In genomic region chr6:11183761-11184362, GRCh38 we compare ENCODE assay signal across 17 cellular contexts. TPM values are rescaled to one million over a fixed set of nuclear protein-coding genes. Genes with fewer than 3 reads are reported as not detected.
DNase-seq lines count a peak whose midpoint lies in the region; ATAC-seq, FAIRE-seq and TF ChIP-seq lines count a peak whose summit lies in the region.
"Had no signal": no experiment of that assay in that cellular context is flagged by ENCODE, and none has a peak within 500 bp of the region (broad histone marks: within the 10 kb centered on the region; RNA-seq: fewer than 3 reads in every experiment).

No MANE protein-coding gene starts in this region.

- H3K27ac ChIP-seq in A549 (peak overlapping the region in 1 of 2 experiments; percentile 50; a peak in 3 of 6 replicates), ovary (no peak overlapping the region)
- H3K27ac ChIP-seq: C4-2B had no signal

- peak overlapping the region; percentile 38 to 46 for H3K27ac Mint-ChIP-seq in natural killer cell treated with Interleukin-12 subunit alpha and Interleukin-12 subunit beta and Interleukin-15 and Interleukin-18, amount 100 ng/mL, for 72 hours
- H3K27ac Mint-ChIP-seq: CD4-positive, alpha-beta T cell; H9 had no signal

- no peak overlapping the region for H3K4me3 ChIP-seq in A549
- H3K4me3 ChIP-seq in bronchial epithelial cell (ENCODE audit: low read depth, low read length): no peak overlapping the region
- no peak overlapping the region for H3K4me3 ChIP-seq in ovary

- CTCF ChIA-PET in A549 (lab: Yijun Ruan, JAX): interaction anchor here (4.1 kb wide), 1 partner anchor 312 kb away, joined by 16 read pairs; no protein-coding TSS in a partner anchor

- TF ChIP-seq CTCF in A549 (IDR thresholded peaks at IDR 0.05) (no peak), bronchial epithelial cell (IDR thresholded peaks at IDR 0.05; ENCODE audit: insufficient read depth, low read length, severe bottlenecking) (no peak), ovary (IDR thresholded peaks at IDR 0.05) (no peak)

- H3K9me3 ChIP-seq in A549 (peaks cover 7% of the 10 kb centered on the region; the same call in 2 of the 3 replicates), ovary (peaks cover 0 to 4% of the 10 kb centered on the region in 2 donors)

- peaks cover 56% of the 10 kb centered on the region for H3K36me3 Mint-ChIP-seq in natural killer cell treated with Interleukin-12 subunit alpha and Interleukin-12 subunit beta and Interleukin-15 and Interleukin-18, amount 100 ng/mL, for 72 hours

- FAIRE-seq in A549 (lab: Jason Lieb, UNC) (no peak), GM18507 (lab: Jason Lieb, UNC) (peak; percentile 12), bronchial epithelial cell (lab: Jason Lieb, UNC) (peak; percentile 84)
- FAIRE-seq: D721Med, H1 had no signal

- H3K27me3 ChIP-seq in bronchial epithelial cell (ENCODE audit: control insufficient read depth, insufficient read depth, low read length): no peaks in the 10 kb centered on the region
- no peaks in the 10 kb centered on the region for H3K27me3 ChIP-seq in ovary

- ATAC-seq in A549 (peak in 1 of 2 experiments; percentile 2; a peak in 1 of 6 replicates), HG03565 (IDR thresholded peaks at IDR 0.05; ENCODE audit: unreplicated experiment) (no peak)
- no peak for ATAC-seq in natural killer cell treated with Interleukin-12 subunit alpha and Interleukin-12 subunit beta and Interleukin-15 and Interleukin-18, amount 100 ng/mL, for 72 hours

- peaks cover 5% of the 10 kb centered on the region for H3K36me3 ChIP-seq in bronchial epithelial cell (ENCODE audit: control insufficient read depth, insufficient read depth, low read length)
- no peaks in the 10 kb centered on the region for H3K36me3 ChIP-seq in ovary

- no peak overlapping the region for H3K4me3 Mint-ChIP-seq in natural killer cell treated with Interleukin-12 subunit alpha and Interleukin-12 subunit beta and Interleukin-15 and Interleukin-18, amount 100 ng/mL, for 72 hours
- H3K4me3 Mint-ChIP-seq: CD4-positive, alpha-beta T cell; H9 had no signal

- no peaks in the 10 kb centered on the region for H3K27me3 Mint-ChIP-seq in natural killer cell treated with Interleukin-12 subunit alpha and Interleukin-12 subunit beta and Interleukin-15 and Interleukin-18, amount 100 ng/mL, for 72 hours
- H3K27me3 Mint-ChIP-seq: CD4-positive, alpha-beta T cell had no signal

- H3K4me1 Mint-ChIP-seq in natural killer cell treated with Interleukin-12 subunit alpha and Interleukin-12 subunit beta and Interleukin-15 and Interleukin-18, amount 100 ng/mL, for 72 hours (ENCODE audit: low read depth in 2 of 2): peaks cover 16 to 23% of the 10 kb centered on the region in 2 donors

- POLR2A ChIA-PET in A549 (lab: Yijun Ruan, JAX): no interaction called here

- DNase-seq in A549 (ENCODE audit: low read depth in 1 of 2, low spot score in 1 of 2) (no peak), GM18507 (ENCODE audit: extremely low spot score, insufficient read length, low read depth) (no peak), bronchial epithelial cell (ENCODE audit: low read depth) (no peak), MV-4-11 (lab: John Stamatoyannopoulos, UW) (no peak), ovary (no peak), NCI-H128 (lab: John Stamatoyannopoulos, UW; ENCODE audit: unreplicated experiment) (no peak)
- no peak for DNase-seq in natural killer cell treated with Interleukin-12 subunit alpha and Interleukin-12 subunit beta and Interleukin-15 and Interleukin-18, amount 100 ng/mL, for 72 hours (ENCODE audit: low spot score)
- DNase-seq: AML-193; Caco-2; CD4-positive, alpha-beta T cell; DMS79 treated with DMSO at 0.1 percent for 48 hours; GF-D8; H9 had no signal

- WGBS in A549 (ENCODE audit: missing lambda C conversion rate): 96% methylated on average over 3 of the region's 3 CpGs
- 75 to 86% (median 84%) methylated on average over 3 of the region's 3 CpGs for WGBS in ovary, 3 donors

- no peak for TF ChIP-seq POLR2A in A549 (IDR thresholded peaks at IDR 0.05; ENCODE audit: low read length)
- TF ChIP-seq POLR2A in ovary (IDR thresholded peaks at IDR 0.05): no peak

- H3K4me2 ChIP-seq in A549: no peak overlapping the region

- no peaks in the 10 kb centered on the region for H3K9me3 Mint-ChIP-seq in natural killer cell treated with Interleukin-12 subunit alpha and Interleukin-12 subunit beta and Interleukin-15 and Interleukin-18, amount 100 ng/mL, for 72 hours

- TF ChIP-seq EP300 in A549 (IDR thresholded peaks at IDR 0.05) (no peak), ovary (IDR thresholded peaks at IDR 0.05) (no peak)

- intact Hi-C loops in ovary (cut with DNase I): no loop called here

- peaks cover 40% of the 10 kb centered on the region for H3K4me1 ChIP-seq in A549
- no peaks in the 10 kb centered on the region for H3K4me1 ChIP-seq in ovary (ENCODE audit: insufficient read depth)
- H3K4me1 ChIP-seq: Caco-2 had no signal

- TF ChIP-seq RAD21 in A549 (conservative IDR thresholded peaks at IDR 0.05 in 1 of 2, IDR thresholded peaks at IDR 0.05 in 1 of 2): no peak

TF ChIP-seq in A549, 52 proteins besides CTCF, POLR2A, EP300 and RAD21 (continues in another document):
- TF ChIP-seq JUN (IDR thresholded peaks at IDR 0.05): peak; percentile 2 to 24; a peak in 1 of 5 replicates
- no peak for TF ChIP-seq KDM5A (IDR thresholded peaks at IDR 0.05)
- TF ChIP-seq HOXA7 (CRISPR knock-in tag; IDR thresholded peaks at IDR 0.05): peak; percentile 63
- TF ChIP-seq NR3C1 (IDR thresholded peaks at IDR 0.05): no peak
- no peak for TF ChIP-seq MYC (IDR thresholded peaks at IDR 0.05; ENCODE audit: borderline replicate concordance, low read length)
- TF ChIP-seq HES2 (IDR thresholded peaks at IDR 0.05): no peak
- 0 out of 2 replicates have a peak, but pooled peaks have one; percentile 37 for TF ChIP-seq TP53 (CRISPR knock-in tag; IDR thresholded peaks at IDR 0.05)
- TF ChIP-seq E2F6 (IDR thresholded peaks at IDR 0.05; ENCODE audit: borderline replicate concordance, low read depth): no peak
- no peak for TF ChIP-seq ZNF302 (CRISPR knock-in tag; IDR thresholded peaks at IDR 0.05)
- TF ChIP-seq GATA3 (IDR thresholded peaks at IDR 0.05; ENCODE audit: borderline replicate concordance): no peak
- no peak for TF ChIP-seq JUNB (IDR thresholded peaks at IDR 0.05)
- no peak for TF ChIP-seq BHLHE40 (IDR thresholded peaks at IDR 0.05; ENCODE audit: low read depth, low read length)
- no peak for TF ChIP-seq RFX5 (IDR thresholded peaks at IDR 0.05)
- TF ChIP-seq PHF8 (IDR thresholded peaks at IDR 0.05; ENCODE audit: borderline replicate concordance, low read depth): no peak
- no peak for TF ChIP-seq HOXB5 (CRISPR knock-in tag; IDR thresholded peaks at IDR 0.05)
- peak; percentile 43 for TF ChIP-seq POLR2AphosphoS2 (conservative IDR thresholded peaks at IDR 0.05; ENCODE audit: low read length)
- no peak for TF ChIP-seq MAX (IDR thresholded peaks at IDR 0.05)
- TF ChIP-seq HEYL (CRISPR knock-in tag; IDR thresholded peaks at IDR 0.05): no peak
- TF ChIP-seq TFCP2L1 (CRISPR knock-in tag; IDR thresholded peaks at IDR 0.05): no peak
- 0 out of 2 replicates have a peak, but pooled peaks have one; percentile 42 for TF ChIP-seq RARB (CRISPR knock-in tag; IDR thresholded peaks at IDR 0.05)
- TF ChIP-seq HMGXB4 (CRISPR knock-in tag; IDR thresholded peaks at IDR 0.05; ENCODE audit: borderline replicate concordance): no peak
- TF ChIP-seq MAZ (IDR thresholded peaks at IDR 0.05; ENCODE audit: borderline replicate concordance, low read depth, low read length): no peak

RNA-seq across cellular contexts. Expression of gene NEDD9, which starts 48.6 kb away (rescaled TPM):
- 79.6 and 82.5 TPM in 2 replicates for polyA plus RNA-seq in A549 (2011; rRNA removed)
- polyA plus RNA-seq in A549 (2012; cell fraction: cytosol; rRNA removed): 58.4 and 71.1 TPM in 2 replicates
- 106 and 118 TPM in 2 replicates for polyA plus RNA-seq in A549 (2012; cell fraction: nucleus; rRNA removed)
- polyA plus RNA-seq in A549 (2017; fragmentation: RNase III; extraction: RNeasy Plus Mini Kit Qiagen cat#74134 plus additional on column Dnase treatment): 43.6 to 47.9 TPM (median 46.7 TPM) in 3 replicates
- polyA minus RNA-seq in A549 (2011; rRNA and poly(A)+ RNA removed): 212 and 221 TPM in 2 replicates
- 2.0 and 4.7 TPM in 2 replicates for total RNA-seq in bronchial epithelial cell
- 10 to 100 TPM; 59.9 to 81.3 TPM for total RNA-seq in natural killer cell treated with Interleukin-12 subunit alpha and Interleukin-12 subunit beta and Interleukin-15 and Interleukin-18, amount 100 ng/mL, for 72 hours
- 10 to 100 TPM in 5 of 7 donors, 1 to 10 TPM in 2; 5.0 to 49.4 (median 17.4) TPM for total RNA-seq in ovary
- polyA plus RNA-seq in ovary: 10 to 100 TPM in 1 of 2 donors, 1 to 10 TPM in 1; 8.7 to 13.7 TPM
